In genomic region chr3:142500211-142500610, GRCh38 we compare ENCODE assay signal across 21 cellular contexts.
"Had no signal": no experiment of that assay in that cellular context is flagged by ENCODE, and none has a peak within 500 bp of the region (broad histone marks: within the 10 kb centered on the region; RNA-seq: fewer than 3 reads in every experiment).

No MANE protein-coding gene starts in this region.

- H3K9me3 Mint-ChIP-seq: central memory CD8-positive, alpha-beta T cell; neural progenitor cell had no signal

- DNase-seq: activated CD4-positive, alpha-beta T cell treated with anti-CD3 and anti-CD28 coated beads, Interleukin-2, amount 50 U/mL, for 48 hours; activated naive CD4-positive, alpha-beta T cell treated with Interleukin-2 at 50 U/mL for 16 hours; activated T-cell treated with anti-CD3 and anti-CD28 coated beads, Interleukin-2, amount 50 U/mL, for 1 hour; anterior cingulate cortex; heart left ventricle; left ventricle myocardium superior; naive B cell; right cardiac atrium; stimulated activated CD4-positive, alpha-beta T cell treated with anti-CD3 and anti-CD28 coated beads, Interleukin-4, amount 100 ng/mL, for 24 hours; stomach; upper lobe of left lung had no signal

- H3K27me3 ChIP-seq: gastroesophageal sphincter, heart left ventricle, neural progenitor cell, stomach, upper lobe of left lung had no signal

- H3K4me1 Mint-ChIP-seq: central memory CD8-positive, alpha-beta T cell; naive B cell; neural progenitor cell had no signal

- H3K4me1 ChIP-seq: gastroesophageal sphincter, heart left ventricle, neural progenitor cell, prostate gland, stomach, upper lobe of left lung had no signal

- H3K9me3 ChIP-seq: gastroesophageal sphincter, prostate gland, stomach, upper lobe of left lung had no signal

- H3K36me3 ChIP-seq: neural progenitor cell, prostate gland had no signal

- H3K27ac ChIP-seq: coronary artery, gastroesophageal sphincter, heart left ventricle, neural progenitor cell, prostate gland, stomach, upper lobe of left lung had no signal

- ATAC-seq: gastroesophageal sphincter; heart left ventricle; left ventricle myocardium superior; right cardiac atrium; stimulated activated effector memory CD8-positive, alpha-beta T cell treated with anti-CD3 and anti-CD28 coated beads, Interleukin-12 subunit alpha, Interleukin-12 subunit beta, amount 100 ng/mL, for 72 hours had no signal

- H3K4me2 ChIP-seq: neural progenitor cell, smooth muscle cell had no signal

- H3K4me3 Mint-ChIP-seq: brain; central memory CD8-positive, alpha-beta T cell; naive B cell; neural progenitor cell; stimulated activated effector memory CD8-positive, alpha-beta T cell treated with anti-CD3 and anti-CD28 coated beads, Interleukin-12 subunit alpha, Interleukin-12 subunit beta, amount 100 ng/mL, for 72 hours; T-helper 2 cell treated with Interferon-gamma antibody and Interleukin-4, amounts not matched to agents 5 μg/mL and 100 μg/mL, for 36 hours had no signal

- H3K4me3 ChIP-seq: coronary artery, gastroesophageal sphincter, heart left ventricle, neural progenitor cell, prostate gland, smooth muscle cell, stomach, upper lobe of left lung had no signal

- H3K27me3 Mint-ChIP-seq: brain; central memory CD8-positive, alpha-beta T cell; naive B cell had no signal

- H3K27ac Mint-ChIP-seq: activated T-helper 2 cell treated with anti-CD3 and anti-CD28 coated beads, Interferon-gamma antibody, Interleukin-2, Interleukin-4, amounts not matched to agents 10 μg/mL and 5 μg/mL and 100 μg/mL, durations not matched to agents 14 hours and 24 hours and 36 hours; brain; naive B cell; neural progenitor cell; stimulated activated effector memory CD8-positive, alpha-beta T cell treated with anti-CD3 and anti-CD28 coated beads, Interleukin-12 subunit alpha, Interleukin-12 subunit beta, amount 100 ng/mL, for 72 hours; T-helper 2 cell treated with Interferon-gamma antibody and Interleukin-4, amounts not matched to agents 5 μg/mL and 100 μg/mL, for 36 hours had no signal

- H2AFZ ChIP-seq: neural progenitor cell had no signal
